In the genomic region with DNA sequence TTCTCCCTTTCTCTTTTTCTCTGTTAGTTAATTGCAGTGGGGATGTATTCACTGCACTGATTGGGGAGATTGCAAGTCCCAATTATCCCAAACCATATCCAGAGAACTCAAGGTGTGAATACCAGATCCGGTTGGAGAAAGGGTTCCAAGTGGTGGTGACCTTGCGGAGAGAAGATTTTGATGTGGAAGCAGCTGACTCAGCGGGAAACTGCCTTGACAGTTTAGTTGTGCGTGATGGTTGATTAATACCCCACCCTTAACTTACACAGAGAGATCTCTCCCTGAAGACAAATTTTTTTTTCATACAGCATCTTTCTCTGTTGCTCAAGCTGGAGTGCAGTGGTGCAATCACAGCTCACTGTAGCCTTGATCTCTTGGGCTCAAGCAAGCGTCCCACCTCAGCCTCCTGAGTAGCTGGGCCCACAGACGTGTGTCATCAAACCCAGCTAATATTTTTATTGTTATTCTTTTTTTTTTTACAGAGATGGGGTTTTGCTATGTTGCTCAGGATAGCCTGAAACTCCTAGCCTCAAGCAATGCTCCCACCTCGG, we compare ENCODE assay signal across 1 cellular context.
TF ChIP-seq lines count a peak whose summit lies in the region.

No MANE protein-coding gene starts in this region.

TF ChIP-seq in K562, 482 proteins besides CTCF, POLR2A, EP300 and RAD21:
- TF ChIP-seq USF2 (CRISPR knock-in tag; IDR thresholded peaks at IDR 0.05) (no peak), MAFK (IDR thresholded peaks at IDR 0.05; ENCODE audit: low read length) (peak; percentile 35; the same call in 1 of the 2 replicates), MAFG (tag; conservative IDR thresholded peaks at IDR 0.05) (peak; percentile 32; the same call in 1 of the 2 replicates), ZNF316 (IDR thresholded peaks at IDR 0.05) (peak; percentile 70), TFE3 (CRISPR knock-in tag; IDR thresholded peaks at IDR 0.05) (no peak), MAFF (IDR thresholded peaks at IDR 0.05; ENCODE audit: low read length) (peak; percentile 44; the same call in 1 of the 2 replicates), C11orf30 (IDR thresholded peaks at IDR 0.05; ENCODE audit: low read depth) (peak; percentile 58; the same call in 1 of the 2 replicates), ZSCAN32 (CRISPR knock-in tag; IDR thresholded peaks at IDR 0.05) (no peak)
